8 cellular contexts compared by ENCODE assay signal in genomic region chr3:66998075-66998898, GRCh38. TPM values are rescaled to one million over a fixed set of nuclear protein-coding genes. Genes with fewer than 3 reads are reported as not detected.
DNase-seq lines count a peak whose midpoint lies in the region; ATAC-seq, FAIRE-seq and TF ChIP-seq lines count a peak whose summit lies in the region.

Gene KBTBD8, plus strand, starts transcription at chr3:66998307. Its CDS starts 49 bp downstream, at chr3:66998356.

- peak within 1 kb of the TSS; percentile 55 for H2AFZ ChIP-seq in HepG2 (ENCODE audit: low read length)

- peaks cover 19% of the 10 kb centered on the region for H3K36me3 Mint-ChIP-seq in CD4-positive, alpha-beta T cell (ENCODE audit: low read depth)
- peaks cover 14% of the 10 kb centered on the region for H3K36me3 Mint-ChIP-seq in activated CD4-positive, alpha-beta memory T cell treated with anti-CD3 and anti-CD28 coated beads for 36 hours

- in situ Hi-C loops in HepG2 (cut with HindIII; ENCODE audit: extremely low pct_ligation_motif_present, low pct_unique_long_range_greater_than_20kb) = loop anchor here (25.0 kb wide), 1 partner anchor 1889 kb away; no protein-coding TSS in a partner anchor

- peaks cover 34% of the 10 kb centered on the region for H3K27me3 Mint-ChIP-seq in CD4-positive, alpha-beta T cell
- H3K27me3 Mint-ChIP-seq in activated CD4-positive, alpha-beta memory T cell treated with anti-CD3 and anti-CD28 coated beads for 36 hours = peaks cover 9% of the 10 kb centered on the region

- no peaks in the 10 kb centered on the region for H4K20me1 ChIP-seq in HepG2 (ENCODE audit: insufficient read depth, low read length)

- FAIRE-seq in HepG2 (lab: Jason Lieb, UNC) = peak; percentile 94

- TF ChIP-seq CTCF in CD4-positive, alpha-beta T cell (IDR thresholded peaks at IDR 0.05) = no peak
- no peak for TF ChIP-seq CTCF in HepG2 (CRISPR knock-in tag; IDR thresholded peaks at IDR 0.05)

- no peak for TF ChIP-seq EP300 in HepG2 (IDR thresholded peaks at IDR 0.05; ENCODE audit: low read depth in 2 of 2, low read length in 2 of 2)
- no peak for TF ChIP-seq EP300 in HepG2 (CRISPR knock-in tag; IDR thresholded peaks at IDR 0.05; ENCODE audit: borderline replicate concordance)

- peak within 1 kb of the TSS; percentile 98 for H3K4me3 Mint-ChIP-seq in CD4-positive, alpha-beta T cell
- peak within 1 kb of the TSS; percentile 92 for H3K4me3 Mint-ChIP-seq in activated CD4-positive, alpha-beta memory T cell treated with anti-CD3 and anti-CD28 coated beads for 36 hours

- no peaks in the 10 kb centered on the region for H3K9me3 Mint-ChIP-seq in CD4-positive, alpha-beta T cell
- H3K9me3 Mint-ChIP-seq in activated CD4-positive, alpha-beta memory T cell treated with anti-CD3 and anti-CD28 coated beads for 36 hours = no peaks in the 10 kb centered on the region

- CTCF ChIA-PET in CD4-positive, alpha-beta T cell (lab: Charles Lee) = interaction anchor here (1.3 to 1.9 kb wide), 2 partner anchors 26 to 115 kb away, joined by 7 to 8 read pairs; no protein-coding TSS in a partner anchor
- CTCF ChIA-PET in activated CD4-positive, alpha-beta memory T cell treated with anti-CD3 and anti-CD28 coated beads for 36 hours (lab: Charles Lee) = interaction anchor here (1.1 to 3.1 kb wide), 3 partner anchors 27 to 359 kb away, joined by 4 to 30 read pairs (median 10); no protein-coding TSS in a partner anchor
- CTCF ChIA-PET in HepG2 (lab: Yijun Ruan, JAX; ENCODE audit: low intra/inter-chr PET ratio, low total read pairs) = no interaction called here

- H3K9me3 ChIP-seq in CD4-positive, alpha-beta T cell (ENCODE audit: control insufficient read depth, low read length) = no peaks in the 10 kb centered on the region
- H3K9me3 ChIP-seq in HepG2 (ENCODE audit: low read length) = no peaks in the 10 kb centered on the region

- H3K9ac ChIP-seq in HepG2 (ENCODE audit: insufficient read depth, low read depth, low read length) = peak within 1 kb of the TSS; percentile 51

- peaks cover 39% of the 10 kb centered on the region for H3K4me1 Mint-ChIP-seq in CD4-positive, alpha-beta T cell (ENCODE audit: low read depth)
- peaks cover 36% of the 10 kb centered on the region for H3K4me1 Mint-ChIP-seq in activated CD4-positive, alpha-beta memory T cell treated with anti-CD3 and anti-CD28 coated beads for 36 hours (ENCODE audit: low read depth)

- H3K27ac ChIP-seq in CD4-positive, alpha-beta T cell (ENCODE audit: low read depth, low read length) = peak within 1 kb of the TSS; percentile 67
- peak within 1 kb of the TSS; percentile 11 for H3K27ac ChIP-seq in HepG2 (ENCODE audit: extremely low read length, insufficient read depth, low read length)

- peak; percentile 94 for ATAC-seq in CD4-positive, alpha-beta T cell (ENCODE audit: poor library complexity)
- ATAC-seq in GM19452 (IDR thresholded peaks at IDR 0.05; ENCODE audit: unreplicated experiment) (peak; percentile 91), HG03575 (IDR thresholded peaks at IDR 0.05; ENCODE audit: extremely low read depth, insufficient number of reproducible peaks, low FRiP score, unreplicated experiment) (peak; percentile 86), HepG2 (peak; percentile 99)

- TF ChIP-seq POLR2A in HepG2 (IDR thresholded peaks at IDR 0.05; ENCODE audit: insufficient read depth in 1 of 2, low read depth in 2 of 2, low read length in 2 of 2) = 0 out of 4 replicates have a peak, but pooled peaks of 1 of the 2 experiments have one; percentile 21

- H3K4me3 ChIP-seq in HepG2 (replicated peaks in 1 of 3; ENCODE audit: insufficient read depth in 1 of 3, low read depth in 2 of 3, low read length in 3 of 3) = peak within 1 kb of the TSS; percentile 69 to 98 (median 83)

- H3K4me1 ChIP-seq in HepG2 (ENCODE audit: insufficient read depth, low read length) = 0 out of 2 replicates have a peak, but pooled peaks cover 5% of the 10 kb centered on the region

- H3K36me3 ChIP-seq in HepG2 (replicated peaks in 1 of 2; ENCODE audit: control insufficient read depth in 1 of 2, insufficient read depth in 2 of 2, low read length in 2 of 2) = no peaks in the 10 kb centered on the region

- peak within 1 kb of the TSS; percentile 89 for H3K27ac Mint-ChIP-seq in CD4-positive, alpha-beta T cell
- H3K27ac Mint-ChIP-seq in activated CD4-positive, alpha-beta memory T cell treated with anti-CD3 and anti-CD28 coated beads for 36 hours = peak within 1 kb of the TSS; percentile 92

- POLR2A ChIA-PET in CD4-positive, alpha-beta T cell (lab: Charles Lee) = interaction anchor here (0.8 to 2.7 kb wide), 11 partner anchors 8 to 777 kb away, joined by 3 to 29 read pairs (median 4); partner anchors contain the start of genes SLC25A26 and SUCLG2
- POLR2A ChIA-PET in activated CD4-positive, alpha-beta memory T cell treated with anti-CD3 and anti-CD28 coated beads for 36 hours (lab: Charles Lee) = interaction anchor here (0.6 to 1.1 kb wide), 4 partner anchors 25 to 637 kb away, joined by 3 to 4 read pairs (median 3); no protein-coding TSS in a partner anchor
- POLR2A ChIA-PET in HepG2 (lab: Yijun Ruan, JAX) = interaction anchor here (0.7 to 1.5 kb wide), 3 partner anchors 9 to 55 kb away, joined by 3 to 4 read pairs (median 3); no protein-coding TSS in a partner anchor

- H3K4me2 ChIP-seq in HepG2 (ENCODE audit: low read depth, low read length) = peak within 1 kb of the TSS; percentile 83

- TF ChIP-seq RAD21 in HepG2 (CRISPR knock-in tag; IDR thresholded peaks at IDR 0.05) = no peak

- intact Hi-C loops in CD4-positive, alpha-beta T cell (cut with DNase I, micrococcal nuclease) = loop anchor here (2.0 to 10.0 kb wide), 6 partner anchors 25 to 781 kb away; partner anchors contain the start of genes LRIG1 (in 1 of the 2) and SUCLG2 (in 1 of the 2)
- intact Hi-C loops in activated CD4-positive, alpha-beta memory T cell treated with anti-CD3 and anti-CD28 coated beads for 36 hours (cut with micrococcal nuclease) = loop anchor here (1.0 to 10.0 kb wide), 9 partner anchors 26 to 1999 kb away; partner anchors contain the start of genes LRIG1 and SLC25A26
- intact Hi-C loops in HepG2 (cut with micrococcal nuclease; ENCODE audit: unreplicated experiment) = no loop called here

- H3K79me2 ChIP-seq in HepG2 (ENCODE audit: insufficient read depth, low read length) = no peaks in the 10 kb centered on the region

- H3K27me3 ChIP-seq in CD4-positive, alpha-beta T cell (ENCODE audit: control insufficient read depth, insufficient read depth, low read length) = peaks cover 18% of the 10 kb centered on the region
- no peaks in the 10 kb centered on the region for H3K27me3 ChIP-seq in HepG2 (ENCODE audit: control insufficient read depth in 1 of 2, insufficient read depth in 2 of 2, low read length in 2 of 2)

- under 1% methylated on average over 27 of the region's 76 CpGs for WGBS in HepG2 (ENCODE audit: low lambda C conversion rate)

- no TSS peak for BruUV-seq in HepG2 (replicated peaks; lab: Mats Ljungman, UMichigan)

- DNase-seq in CD4-positive, alpha-beta T cell = peak; percentile 93 to 97 (median 95)
- peak; percentile 82 for DNase-seq in NCI-H82 treated with DMSO at 0.1 percent for 48 hours (lab: John Stamatoyannopoulos, UW; ENCODE audit: unreplicated experiment)
- peak; percentile 99 for DNase-seq in activated CD4-positive, alpha-beta memory T cell treated with anti-CD3 and anti-CD28 coated beads for 36 hours
- DNase-seq in dermis microvascular lymphatic vessel endothelial cell (ENCODE audit: low read depth in 2 of 2) = peak; percentile 96 to 98
- peak; percentile 97 for DNase-seq in HepG2 (ENCODE audit: low spot score)
- DNase-seq in stimulated activated CD4-positive, alpha-beta T cell treated with anti-CD3 and anti-CD28 coated beads, Interleukin-2, amount 100 ng/mL, for 48 hours = peak; percentile 90 to 91

TF ChIP-seq in HepG2, 621 proteins besides CTCF, POLR2A, EP300 and RAD21 (continues in another document):
- TF ChIP-seq CREB3 (CRISPR knock-in tag; IDR thresholded peaks at IDR 0.05) (no peak), KLF11 (CRISPR knock-in tag; IDR thresholded peaks at IDR 0.05) (no peak), SOX13 (IDR thresholded peaks at IDR 0.05) (no peak), SOX13 (CRISPR knock-in tag; conservative IDR thresholded peaks at IDR 0.05 in 1 of 2, IDR thresholded peaks at IDR 0.05 in 1 of 2) (0 out of 4 replicates have a peak, but pooled peaks of 1 of the 2 experiments have one; percentile 7)

RNA-seq across cellular contexts. Expression of gene KBTBD8, which starts in this region (rescaled TPM):
- total RNA-seq in CD4-positive, alpha-beta T cell = 1 to 10 TPM; 7.1 to 7.7 TPM
- 10 to 100 TPM; 13.5 to 15.5 TPM for total RNA-seq in activated CD4-positive, alpha-beta memory T cell treated with anti-CD3 and anti-CD28 coated beads for 36 hours
- 1.0 and 1.8 TPM in 2 replicates for total RNA-seq in dermis microvascular lymphatic vessel endothelial cell
- total RNA-seq in HepG2 (2016; rRNA removed; fragmentation: Illumina TruSeq; extraction: Trizol) = 7.6 and 16.2 TPM in 2 replicates
- 0.53 and 0.81 TPM in 2 replicates for total RNA-seq in HepG2 (2016; cell fraction: cytosol; rRNA removed; fragmentation: Illumina TruSeq; extraction: Trizol; ENCODE audit: low read depth)
- 7.1 and 13.9 TPM in 2 replicates for total RNA-seq in HepG2 (2016; cell fraction: insoluble cytoplasmic fraction; rRNA removed; fragmentation: Illumina TruSeq; extraction: Trizol)
- 2.3 and 4.2 TPM in 2 replicates for total RNA-seq in HepG2 (2016; cell fraction: membrane; rRNA removed; fragmentation: Illumina TruSeq; extraction: Trizol)
- total RNA-seq in HepG2 (2016; cell fraction: nucleus; rRNA removed; fragmentation: Illumina TruSeq; extraction: Trizol) = 5.5 and 7.7 TPM in 2 replicates
- 0.81 and 1.1 TPM in 2 replicates for polyA plus RNA-seq in HepG2 (2011; rRNA removed)
- polyA plus RNA-seq in HepG2 (2011; cell fraction: cytosol; rRNA removed) = 0.27 and 0.29 TPM in 2 replicates
- 0.17 and 0.40 TPM in 2 replicates for polyA plus RNA-seq in HepG2 (2011; cell fraction: nucleus; rRNA removed)
- polyA plus RNA-seq in HepG2 (2012) = 0.59 and 0.76 TPM in 2 replicates
- 0.17 and 0.29 TPM in 2 replicates for polyA plus RNA-seq in HepG2 (2016; cell fraction: cytosol; fragmentation: Illumina TruSeq; extraction: Trizol; ENCODE audit: low read depth)
- 5.0 and 5.8 TPM in 2 replicates for polyA plus RNA-seq in HepG2 (2016; cell fraction: insoluble cytoplasmic fraction; fragmentation: Illumina TruSeq; extraction: Trizol; ENCODE audit: low read depth)
- 0.65 and 0.88 TPM in 2 replicates for polyA plus RNA-seq in HepG2 (2016; cell fraction: membrane; fragmentation: Illumina TruSeq; extraction: Trizol; ENCODE audit: low read depth)
- polyA plus RNA-seq in HepG2 (2016; cell fraction: nucleus; fragmentation: Illumina TruSeq; extraction: Trizol; ENCODE audit: insufficient read depth, low read depth) = 4.1 and 5.3 TPM in 2 replicates
- polyA minus RNA-seq in HepG2 (2011; rRNA and poly(A)+ RNA removed; ENCODE audit: low replicate concordance) = 2.5 TPM in 1 of 2 replicates, not detected in the other
- polyA minus RNA-seq in HepG2 (2011; cell fraction: cytosol; rRNA and poly(A)+ RNA removed) = 0.40 and 0.79 TPM in 2 replicates
- 2.1 and 4.6 TPM in 2 replicates for polyA minus RNA-seq in HepG2 (2011; cell fraction: nucleus; rRNA and poly(A)+ RNA removed)

Comparison
In these comparisons a context has a peak if more than half of its experiments do, and no peak if none do; other contexts are left out.
1. Peak in every context shown above with its lines: DNase-seq, ATAC-seq, H3K4me3 ChIP-seq and H3K27ac ChIP-seq.